In the genomic region with DNA sequence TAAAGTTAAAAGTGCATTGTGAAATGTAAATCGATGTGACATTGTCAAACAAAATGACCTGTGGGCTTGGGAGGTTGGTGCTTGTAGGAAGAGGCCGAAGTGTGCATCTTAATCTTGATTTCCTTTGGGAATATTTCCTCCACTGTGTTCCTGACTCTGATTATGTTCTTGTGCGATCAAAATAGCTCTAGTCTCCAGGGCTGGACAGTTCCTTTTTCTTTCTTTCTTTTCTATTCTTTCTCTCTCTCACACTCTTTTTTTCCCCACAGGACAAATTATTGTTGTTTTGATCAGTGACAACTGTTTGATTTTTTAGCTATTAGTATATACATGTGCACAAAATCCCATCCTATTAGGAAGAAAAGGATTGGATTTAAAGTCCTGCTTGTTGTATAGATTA, we compare ENCODE assay signal across 36 cellular contexts.
DNase-seq lines count a peak whose midpoint lies in the region; ATAC-seq, FAIRE-seq and TF ChIP-seq lines count a peak whose summit lies in the region.
"Had no signal": no experiment of that assay in that cellular context is flagged by ENCODE, and none has a peak within 500 bp of the region (broad histone marks: within the 10 kb centered on the region; RNA-seq: fewer than 3 reads in every experiment).

No MANE protein-coding gene starts in this region.

- H3K9me3 ChIP-seq in HEK293 (ENCODE audit: control insufficient read depth, insufficient read depth, low read depth, low read length) (no peaks in the 10 kb centered on the region), H1 (ENCODE audit: insufficient read depth in 2 of 2, low read depth in 1 of 2, low read length in 1 of 2) (no peaks in the 10 kb centered on the region), trophoblast cell (ENCODE audit: insufficient read depth, low read depth, low read length) (no peaks in the 10 kb centered on the region)
- H3K9me3 ChIP-seq: A549, BE2C, BLaER1, Caco-2 had no signal

- TF ChIP-seq POLR2A in H1 (IDR thresholded peaks at IDR 0.05; ENCODE audit: control extremely low read depth in 1 of 2, low read depth in 2 of 2, low read length in 2 of 2) = no peak

- CTCF ChIA-PET in HEK293 (lab: Yijun Ruan, JAX) (interaction anchor here (0.7 to 1.4 kb wide), 3 partner anchors 11 to 89 kb away, joined by 3 read pairs; no protein-coding TSS in a partner anchor), H1 (lab: Charles Lee; ENCODE audit: partially characterized antibody) (interaction anchor here (0.5 to 7.3 kb wide), 35 partner anchors 8 to 515 kb away, joined by 3 to 51 read pairs (median 3); no protein-coding TSS in a partner anchor)

- H3K27me3 Mint-ChIP-seq in GM23338 (ENCODE audit: insufficient read depth, low read depth, poor library complexity) = peaks cover 2% of the 10 kb centered on the region

- H3K18ac ChIP-seq in H1 (ENCODE audit: extremely low read depth, low read length) = no peak overlapping the region
- H3K18ac ChIP-seq in trophoblast cell (ENCODE audit: low read length) = no peak overlapping the region

- no peaks in the 10 kb centered on the region for H3K27me3 ChIP-seq in GM23338 (ENCODE audit: insufficient read depth)
- H3K27me3 ChIP-seq in H1 (replicated peaks in 1 of 4; ENCODE audit: control insufficient read depth in 3 of 4, extremely low read depth in 1 of 4, insufficient read depth in 3 of 4, low read length in 3 of 4) = no peaks in the 10 kb centered on the region
- H3K27me3 ChIP-seq in trophoblast cell (ENCODE audit: insufficient read depth, low read length) = no peaks in the 10 kb centered on the region
- H3K27me3 ChIP-seq: BE2C; BLaER1; BLaER1 treated with 17β-estradiol and CSF1 and Interleukin-3, amounts not matched to agents 10 nM and 100 nM had no signal

- H2BK20ac ChIP-seq in H1 (ENCODE audit: low read length) = no peak overlapping the region

- H3K14ac ChIP-seq in H1 (ENCODE audit: insufficient read length) (no peak overlapping the region), trophoblast cell (ENCODE audit: low read length) (no peak overlapping the region)

- no peak overlapping the region for H3K4me3 Mint-ChIP-seq in GM23338
- H3K4me3 Mint-ChIP-seq: B cell; CD14-positive monocyte; CD4-positive, alpha-beta memory T cell; CD4-positive, alpha-beta T cell; CD4-positive, CD25-positive, alpha-beta regulatory T cell; CD8-positive, alpha-beta memory T cell; CD8-positive, alpha-beta T cell had no signal

- H4K91ac ChIP-seq in H1 (replicated peaks; ENCODE audit: insufficient read length, low read length) = no peak overlapping the region
- H4K91ac ChIP-seq in trophoblast cell (ENCODE audit: low read depth, low read length) = no peak overlapping the region

- 83% methylated on average over 3 of the region's 3 CpGs; no CpG with 5 or more reads in 1 of the 2 experiments for WGBS in H1 (ENCODE audit: extremely low coverage in 1 of 2, insufficient coverage in 1 of 2, insufficient read length in 1 of 2, insufficient replicate concordance in 2 of 2, low coverage in 1 of 2, low lambda C conversion rate in 2 of 2, missing lambda C conversion rate in 1 of 2), 2 experiments
- no CpG with 5 or more reads among the region's 3 CpGs for WGBS in trophoblast cell (ENCODE audit: extremely low coverage, insufficient coverage, insufficient read length)

- no peak overlapping the region for H3K56ac ChIP-seq in H1 (replicated peaks; ENCODE audit: insufficient read length, low read depth, low read length)

- H3K9ac ChIP-seq in H1 (replicated peaks in 1 of 4; ENCODE audit: extremely low read depth in 1 of 4, low read depth in 3 of 4, low read length in 3 of 4) (no peak overlapping the region), trophoblast cell (ENCODE audit: low read length) (no peak overlapping the region)
- H3K9ac ChIP-seq: BLaER1; BLaER1 treated with 17β-estradiol and CSF1 and Interleukin-3, amounts not matched to agents 10 nM and 100 nM had no signal

- POLR2A ChIA-PET in HEK293 (lab: Yijun Ruan, JAX) = no interaction called here
- POLR2A ChIA-PET in H1 (lab: Charles Lee; ENCODE audit: partially characterized antibody) = interaction anchor here (0.7 kb wide), 1 partner anchor 10 kb away, joined by 3 read pairs; no protein-coding TSS in a partner anchor

- peak; percentile 70 for FAIRE-seq in H1 (lab: Jason Lieb, UNC)
- FAIRE-seq: A204.1, A549, D721Med had no signal

- H3K4me3 ChIP-seq in GM23338 (no peak overlapping the region), HEK293 (ENCODE audit: low read depth, low read length) (no peak overlapping the region), H1 (ENCODE audit: extremely low read depth in 1 of 4, insufficient read depth in 2 of 4, low read depth in 3 of 4, low read length in 4 of 4) (no peak overlapping the region), trophoblast cell (ENCODE audit: low read depth, low read length) (no peak overlapping the region)
- H3K4me3 ChIP-seq: A549; BLaER1; BLaER1 treated with 17β-estradiol and CSF1 and Interleukin-3, amounts not matched to agents 10 nM and 100 nM had no signal

- H3K4me1 ChIP-seq in GM23338 (ENCODE audit: insufficient read depth) (peaks cover 8% of the 10 kb centered on the region), HEK293 (ENCODE audit: control insufficient read depth, insufficient read depth, low read length) (no peaks in the 10 kb centered on the region), H1 (replicated peaks in 1 of 4; ENCODE audit: control insufficient read depth in 3 of 4, insufficient read depth in 4 of 4, low read length in 3 of 4) (peaks cover 0 to 2% (median 0%) of the 10 kb centered on the region in 4 experiments; a peak in 3 of 7 replicates), trophoblast cell (ENCODE audit: control insufficient read depth in 1 of 2, insufficient read depth in 2 of 2, low read length in 2 of 2) (peaks cover 0 to 1% of the 10 kb centered on the region in 2 experiments)
- H3K4me1 ChIP-seq: A549, BE2C, Caco-2 had no signal

- H3K36me3 Mint-ChIP-seq in GM23338 (ENCODE audit: low read depth) = no peaks in the 10 kb centered on the region
- H3K36me3 Mint-ChIP-seq: CD14-positive monocyte; CD4-positive, alpha-beta memory T cell; CD4-positive, CD25-positive, alpha-beta regulatory T cell; CD8-positive, alpha-beta memory T cell; CD8-positive, alpha-beta T cell had no signal

- H2AK5ac ChIP-seq in H1 (ENCODE audit: low read depth, low read length) (no peak overlapping the region), trophoblast cell (ENCODE audit: low read length) (no peak overlapping the region)

- H2BK12ac ChIP-seq in H1 (ENCODE audit: low read depth, low read length) = no peak overlapping the region
- no peak overlapping the region for H2BK12ac ChIP-seq in trophoblast cell (ENCODE audit: low read length)

- TF ChIP-seq CTCF in GM23338 (conservative IDR thresholded peaks at IDR 0.05; ENCODE audit: low read depth in 2 of 2) = no peak
- no peak for TF ChIP-seq CTCF in HEK293 (tag by site-specific recombination; IDR thresholded peaks at IDR 0.05)
- no peak for TF ChIP-seq CTCF in H1 (IDR thresholded peaks at IDR 0.05; ENCODE audit: control extremely low read depth in 1 of 3, insufficient read depth in 1 of 3, low read depth in 1 of 3, low read length in 3 of 3)

- TF ChIP-seq RAD21 in Ishikawa (IDR thresholded peaks at IDR 0.05; ENCODE audit: low read depth) (no peak), H1 (IDR thresholded peaks at IDR 0.05 in 1 of 2, conservative IDR thresholded peaks at IDR 0.05 in 1 of 2; ENCODE audit: low read depth in 2 of 2, low read length in 2 of 2) (no peak)

- no peak overlapping the region for H3K27ac ChIP-seq in GM23338 (ENCODE audit: low read depth)
- no peak overlapping the region for H3K27ac ChIP-seq in HEK293 (ENCODE audit: extremely low read depth, low read depth, low read length)
- H3K27ac ChIP-seq in H1 (ENCODE audit: low read depth, low read length) = no peak overlapping the region
- no peak overlapping the region for H3K27ac ChIP-seq in trophoblast cell (ENCODE audit: low read depth, low read length)
- H3K27ac ChIP-seq: 22Rv1; A549; BLaER1; BLaER1 treated with 17β-estradiol and CSF1 and Interleukin-3, amounts not matched to agents 10 nM and 100 nM; C4-2B had no signal

- TF ChIP-seq EP300 in Ishikawa (IDR thresholded peaks at IDR 0.05; ENCODE audit: borderline replicate concordance) (no peak), H1 (IDR thresholded peaks at IDR 0.05; ENCODE audit: borderline replicate concordance in 1 of 2, low read depth in 2 of 2, low read length in 2 of 2) (no peak)

- H2BK5ac ChIP-seq in H1 (ENCODE audit: low read depth, low read length) (no peak overlapping the region), trophoblast cell (ENCODE audit: low read depth, low read length, poor library complexity) (no peak overlapping the region)

- H3K4me1 Mint-ChIP-seq in GM23338 = peaks cover 11% of the 10 kb centered on the region
- H3K4me1 Mint-ChIP-seq: B cell; CD14-positive monocyte; CD4-positive, alpha-beta memory T cell; CD4-positive, CD25-positive, alpha-beta regulatory T cell; CD8-positive, alpha-beta memory T cell had no signal

- no peak overlapping the region for H3K23ac ChIP-seq in H1 (ENCODE audit: insufficient read length)
- H3K23ac ChIP-seq in trophoblast cell (ENCODE audit: low read length) = no peak overlapping the region

- H4K20me1 ChIP-seq in GM23338 (replicated peaks; ENCODE audit: insufficient read depth) (no peaks in the 10 kb centered on the region), H1 (replicated peaks in 1 of 2; ENCODE audit: control insufficient read depth in 1 of 2, insufficient read depth in 2 of 2, low read length in 2 of 2) (no peaks in the 10 kb centered on the region)
- H4K20me1 ChIP-seq: BLaER1; BLaER1 treated with 17β-estradiol and CSF1 and Interleukin-3, amounts not matched to agents 10 nM and 100 nM had no signal

- H3K27ac Mint-ChIP-seq in GM23338 = no peak overlapping the region
- H3K27ac Mint-ChIP-seq: B cell; CD14-positive monocyte; CD4-positive, alpha-beta memory T cell; CD4-positive, alpha-beta T cell; CD4-positive, CD25-positive, alpha-beta regulatory T cell; CD8-positive, alpha-beta T cell had no signal

- ATAC-seq in GM23338 (no peak), HG03342 (IDR thresholded peaks at IDR 0.05; ENCODE audit: unreplicated experiment) (no peak), GM21529 (IDR thresholded peaks at IDR 0.05; ENCODE audit: unreplicated experiment) (no peak)
- ATAC-seq: CD8-positive, alpha-beta T cell had no signal

- H3K9me2 ChIP-seq in GM23338 (ENCODE audit: insufficient read depth) = peaks cover 7% of the 10 kb centered on the region; the same call in 1 of the 2 replicates

- H3K4ac ChIP-seq in H1 (replicated peaks; ENCODE audit: insufficient read length, low read depth, low read length) = no peak overlapping the region
- no peak overlapping the region for H3K4ac ChIP-seq in trophoblast cell (ENCODE audit: low read depth, low read length)

- H3K4me2 ChIP-seq in GM23338 = peak overlapping the region; percentile 5; the same call in 1 of the 2 replicates
- no peak overlapping the region for H3K4me2 ChIP-seq in H1 (ENCODE audit: insufficient read depth in 1 of 2, low read depth in 2 of 2, low read length in 2 of 2)
- no peak overlapping the region for H3K4me2 ChIP-seq in trophoblast cell (ENCODE audit: low read length)
- H3K4me2 ChIP-seq: A549, BLaER1 had no signal

- no peaks in the 10 kb centered on the region; the same call in 2 of the 3 replicates for H3K9me3 Mint-ChIP-seq in GM23338
- H3K9me3 Mint-ChIP-seq: CD4-positive, alpha-beta memory T cell; CD4-positive, alpha-beta T cell; CD8-positive, alpha-beta memory T cell; CD8-positive, alpha-beta T cell had no signal

- H4K5ac ChIP-seq in H1 (ENCODE audit: insufficient read length, low read depth, low read length) = no peak overlapping the region

- 0 out of 2 replicates have a peak, but pooled peaks cover 1% of the 10 kb centered on the region for H3K23me2 ChIP-seq in H1 (ENCODE audit: low read depth, low read length)

- H4K12ac ChIP-seq in trophoblast cell (ENCODE audit: low read depth, low read length) = no peak overlapping the region

- DNase-seq in GM23338 (ENCODE audit: low spot score) = peak; percentile 9
- no peak for DNase-seq in H1 (ENCODE audit: low read depth in 1 of 2, low spot score in 2 of 2)
- no peak for DNase-seq in NCI-H146 (lab: John Stamatoyannopoulos, UW)
- DNase-seq in trophoblast cell = no peak
- DNase-seq: 8988T; ACHN; AML-193; C1 segment of cervical spinal cord; Calu3; CD4-positive, alpha-beta memory T cell; CD4-positive, alpha-beta T cell; CD4-positive, CD25-positive, alpha-beta regulatory T cell; CD8-positive, alpha-beta memory T cell; CD8-positive, alpha-beta T cell; COR-L47; DMS 273 treated with DMSO at 0.1 percent for 48 hours; DMS153; DMS79; DMS79 treated with DMSO at 0.1 percent for 48 hours; DND-41; EL had no signal

- H4K8ac ChIP-seq in H1 (ENCODE audit: extremely low read depth, insufficient read depth, low read length) (no peak overlapping the region), trophoblast cell (ENCODE audit: low read depth, low read length) (no peak overlapping the region)

- H2AFZ ChIP-seq in GM23338 = no peak overlapping the region
- H2AFZ ChIP-seq in H1 (ENCODE audit: low read length) = no peak overlapping the region
- H2AFZ ChIP-seq in trophoblast cell (ENCODE audit: insufficient read depth, low read length, poor library complexity) = no peak overlapping the region

- H3K36me3 ChIP-seq in GM23338 (ENCODE audit: insufficient read depth) (no peaks in the 10 kb centered on the region), HEK293 (ENCODE audit: control insufficient read depth in 2 of 2, insufficient read depth in 1 of 2, low read length in 2 of 2) (no peaks in the 10 kb centered on the region), H1 (ENCODE audit: control insufficient read depth in 2 of 4, insufficient read depth in 4 of 4, low read length in 3 of 4) (no peaks in the 10 kb centered on the region), trophoblast cell (ENCODE audit: control insufficient read depth in 1 of 2, insufficient read depth in 2 of 2, low read length in 2 of 2) (no peaks in the 10 kb centered on the region)
- H3K36me3 ChIP-seq: BE2C; BLaER1; BLaER1 treated with 17β-estradiol and CSF1 and Interleukin-3, amounts not matched to agents 10 nM and 100 nM had no signal

- H3K79me1 ChIP-seq in H1 (ENCODE audit: low read depth, low read length) (no peaks in the 10 kb centered on the region), trophoblast cell (ENCODE audit: low read length) (no peaks in the 10 kb centered on the region)

- no peak overlapping the region for H2BK15ac ChIP-seq in H1 (ENCODE audit: low read length)

- no peaks in the 10 kb centered on the region for H3F3A ChIP-seq in GM23338 (replicated peaks; ENCODE audit: low read depth)

- H2BK120ac ChIP-seq in H1 (replicated peaks; ENCODE audit: low read depth, low read length) (no peak overlapping the region), trophoblast cell (ENCODE audit: insufficient read depth, low read length, poor library complexity) (no peak overlapping the region)

- H3K79me2 ChIP-seq in GM23338 (replicated peaks; ENCODE audit: insufficient read depth) (no peaks in the 10 kb centered on the region), H1 (ENCODE audit: control insufficient read depth in 1 of 2, insufficient read depth in 2 of 2, low read length in 2 of 2) (no peaks in the 10 kb centered on the region), trophoblast cell (ENCODE audit: control insufficient read depth, insufficient read depth, low read length, poor library complexity) (no peaks in the 10 kb centered on the region)
